Comparison of ENCODE assay signal across 20 cellular contexts in genomic region chr5:131521252-131521651, GRCh38.
DNase-seq lines count a peak whose midpoint lies in the region; FAIRE-seq and TF ChIP-seq lines count a peak whose summit lies in the region.
"Had no signal": no experiment of that assay in that cellular context is flagged by ENCODE, and none has a peak within 500 bp of the region (broad histone marks: within the 10 kb centered on the region; RNA-seq: fewer than 3 reads in every experiment).

No MANE protein-coding gene starts in this region.

- TF ChIP-seq CTCF in transverse colon (IDR thresholded peaks at IDR 0.05), result no peak
- no peak for TF ChIP-seq CTCF in stomach (IDR thresholded peaks at IDR 0.05)

- TF ChIP-seq EP300 in transverse colon (IDR thresholded peaks at IDR 0.05; ENCODE audit: low read depth), result no peak
- TF ChIP-seq EP300 in stomach (IDR thresholded peaks at IDR 0.05), result no peak

- peaks cover 0 to 9% (median 0%) of the 10 kb centered on the region in 4 donors for H3K36me3 ChIP-seq in transverse colon
- peaks cover 2 to 16% (median 15%) of the 10 kb centered on the region in 4 donors for H3K36me3 ChIP-seq in stomach
- H3K36me3 ChIP-seq: uterus had no signal

- in situ Hi-C loops in transverse colon (cut with MboI; ENCODE audit: low pct_ligation_motif_present in 1 of 4, low pct_unique_long_range_greater_than_20kb in 1 of 4, low sequenced_read_pairs in 3 of 4), result no loop called here

- peaks cover 0 to 10% (median 0%) of the 10 kb centered on the region in 4 donors for H3K4me1 ChIP-seq in transverse colon
- peaks cover 0 to 11% (median 3%) of the 10 kb centered on the region in 4 donors for H3K4me1 ChIP-seq in stomach
- H3K4me1 ChIP-seq: Caco-2, parathyroid adenoma, uterus had no signal

- no peak for FAIRE-seq in GM19239 (lab: Jason Lieb, UNC)
- FAIRE-seq: GM12892 had no signal

- no peaks in the 10 kb centered on the region for H3K27me3 ChIP-seq in transverse colon
- no peaks in the 10 kb centered on the region for H3K27me3 ChIP-seq in stomach
- H3K27me3 ChIP-seq: hepatocyte, sigmoid colon, uterus had no signal

- 97 to 98% methylated on average over 4 of the region's 4 CpGs for WGBS in transverse colon (ENCODE audit: low coverage in 1 of 2), 2 donors
- WGBS in stomach, 5 donors, result 95 to 97% (median 97%) methylated on average over 4 of the region's 4 CpGs

- intact Hi-C loops in transverse colon (cut with DNase I; ENCODE audit: low total_unique reads) (no loop called here), stomach (cut with DNase I; ENCODE audit: low total_unique reads) (no loop called here)

- H3K9me3 ChIP-seq in transverse colon, result no peaks in the 10 kb centered on the region
- no peaks in the 10 kb centered on the region for H3K9me3 ChIP-seq in stomach
- H3K9me3 ChIP-seq: Caco-2, sigmoid colon, uterus had no signal

- H3K4me3 ChIP-seq in transverse colon, result no peak overlapping the region
- H3K4me3 ChIP-seq in stomach, result no peak overlapping the region
- H3K4me3 ChIP-seq: hepatocyte, sigmoid colon, SK-N-MC, uterus had no signal

- H3K27ac ChIP-seq in transverse colon (no peak overlapping the region), stomach (no peak overlapping the region)
- H3K27ac ChIP-seq: hepatocyte, parathyroid adenoma, sigmoid colon, SK-N-MC, uterus had no signal

- peak; percentile 5 for DNase-seq in Daoy (ENCODE audit: low read depth)
- DNase-seq in HT1080 (ENCODE audit: low read depth), result peak; percentile 42
- DNase-seq in amniotic stem cell (lab: John Stamatoyannopoulos, UW), result peak; percentile 27
- DNase-seq in iris pigment epithelial cell (ENCODE audit: low read depth), result peak; percentile 85
- DNase-seq in HT-29 (ENCODE audit: low spot score), result no peak
- DNase-seq in transverse colon, result no peak
- DNase-seq in stomach, result no peak
- no peak for DNase-seq in GM19239 (ENCODE audit: insufficient read length, low spot score)
- DNase-seq: activated CD4-positive, alpha-beta T cell treated with anti-CD3 and anti-CD28 coated beads for 4 hours; Caco-2; islet precursor cell; naive thymus-derived CD8-positive, alpha-beta T cell; NCI-H774; sigmoid colon; stimulated activated CD4-positive, alpha-beta T cell treated with anti-CD3 and anti-CD28 coated beads, Interleukin-1b, Interleukin-23, amount 100 ng/mL, for 48 hours; uterus had no signal

- TF ChIP-seq POLR2A in transverse colon (IDR thresholded peaks at IDR 0.05) (no peak), stomach (IDR thresholded peaks at IDR 0.05) (no peak)

Comparison
In these comparisons a context has a peak if more than half of its experiments do, and no peak if none do; other contexts are left out.
1. DNase-seq: peak in Daoy (single experiment), HT1080 (single experiment), amniotic stem cell (single experiment) and iris pigment epithelial cell (single experiment); none in HT-29 (single experiment), transverse colon (single experiment), stomach (single experiment) and GM19239 (single experiment).